Comparison of ENCODE assay signal across 12 cellular contexts in the genomic region with DNA sequence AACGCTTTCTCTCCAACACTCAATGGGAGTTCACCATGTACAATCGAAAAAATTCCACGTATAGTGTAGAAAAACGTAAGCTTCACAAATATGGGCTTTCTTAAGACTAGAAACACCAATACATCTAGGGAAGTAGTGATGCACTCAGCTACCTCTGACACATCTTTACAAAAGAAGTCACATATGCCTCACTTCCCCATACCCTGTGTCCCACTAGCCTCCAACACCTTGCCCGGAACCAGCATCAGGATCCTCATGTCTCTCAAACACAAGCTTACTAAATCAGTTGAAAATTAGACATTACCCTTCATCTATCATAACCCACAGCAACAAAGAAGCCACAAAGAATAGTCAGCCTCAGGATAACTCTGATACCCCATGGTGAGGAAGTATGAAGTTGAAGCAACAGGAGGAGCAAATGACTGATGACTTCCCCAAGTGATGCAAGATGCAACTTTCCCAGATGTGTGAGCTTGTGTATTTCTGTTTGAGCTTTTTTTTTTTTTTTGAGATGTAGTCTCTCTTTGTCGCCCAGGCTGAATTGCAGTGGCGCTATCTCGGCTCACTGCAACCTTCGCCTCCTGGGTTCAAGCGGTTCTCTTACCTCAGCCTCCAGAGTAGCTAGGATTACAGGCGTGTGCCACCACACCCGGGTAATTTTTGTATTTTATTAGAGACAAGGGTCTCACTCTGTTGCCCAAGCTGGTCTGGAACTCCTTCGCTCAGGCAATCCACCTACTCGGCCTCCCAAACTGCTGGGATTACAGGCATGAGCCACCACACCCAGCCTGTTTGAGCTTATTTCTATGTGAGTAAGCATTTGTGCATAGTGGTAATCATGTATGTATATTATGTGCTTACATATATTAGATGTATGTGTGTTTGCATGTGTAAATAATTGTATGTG. TPM values are rescaled to one million over a fixed set of nuclear protein-coding genes. Genes with fewer than 3 reads are reported as not detected.
DNase-seq lines count a peak whose midpoint lies in the region; ATAC-seq and TF ChIP-seq lines count a peak whose summit lies in the region.
"Had no signal": no experiment of that assay in that cellular context is flagged by ENCODE, and none has a peak within 500 bp of the region (broad histone marks: within the 10 kb centered on the region; RNA-seq: fewer than 3 reads in every experiment).

No MANE protein-coding gene starts in this region.

- no peak overlapping the region for H3K4me2 ChIP-seq in fibroblast of lung (ENCODE audit: extremely low read depth, insufficient read depth, low read length)
- H3K4me2 ChIP-seq: BLaER1 had no signal

- no peak for ATAC-seq in left ventricle myocardium superior
- no peak for ATAC-seq in GM18858 (IDR thresholded peaks at IDR 0.05; ENCODE audit: unreplicated experiment)
- ATAC-seq: stimulated activated memory B cell treated with anti-CD40 and anti-IgM and Interleukin-4, amounts not matched to agents 10 μg/mL and 1 μg/mL and 100 μg/mL, for 72 hours had no signal

- peaks cover 3% of the 10 kb centered on the region for H3K9me3 Mint-ChIP-seq in type B pancreatic cell
- H3K9me3 Mint-ChIP-seq: stimulated activated memory B cell treated with anti-CD40 and anti-IgM and Interleukin-4, amounts not matched to agents 10 μg/mL and 1 μg/mL and 100 μg/mL, for 72 hours had no signal

- no peak overlapping the region for H2AFZ ChIP-seq in fibroblast of lung (ENCODE audit: low read length)

- intact Hi-C loops in cardiac septum (cut with DNase I) = no loop called here
- intact Hi-C loops in left ventricle myocardium superior (cut with micrococcal nuclease) = no loop called here

- no peak overlapping the region for H3K27ac ChIP-seq in fibroblast of lung (ENCODE audit: insufficient read depth, low read length)
- H3K27ac ChIP-seq: BLaER1 had no signal

- DNase-seq in cardiac septum (ENCODE audit: low spot score) = peak; percentile 60
- no peak for DNase-seq in left ventricle myocardium superior
- DNase-seq in NOMO-1 treated with dmso at 0.1 percent for 144 hours (lab: John Stamatoyannopoulos, UW; ENCODE audit: unreplicated experiment) = peak; percentile 85
- DNase-seq in fibroblast of lung (ENCODE audit: low read depth in 2 of 2) = peak; percentile 43 to 51
- DNase-seq in type B pancreatic cell (ENCODE audit: extremely low spot score, unreplicated experiment) = peak; percentile 16
- DNase-seq in NCI-H1417 treated with DMSO at 0.1 percent for 48 hours (lab: John Stamatoyannopoulos, UW) = no peak
- no peak for DNase-seq in anterior cingulate cortex (lab: John Stamatoyannopoulos, UW)
- DNase-seq: NCI-H524; stimulated activated CD4-positive, alpha-beta T cell treated with anti-CD3 and anti-CD28 coated beads, Interleukin-12 subunit alpha, Interleukin-12 subunit beta, amount 100 ng/mL, for 4 hours had no signal

- no peaks in the 10 kb centered on the region for H3K27me3 Mint-ChIP-seq in type B pancreatic cell
- H3K27me3 Mint-ChIP-seq: stimulated activated memory B cell treated with anti-CD40 and anti-IgM and Interleukin-4, amounts not matched to agents 10 μg/mL and 1 μg/mL and 100 μg/mL, for 72 hours had no signal

- H3K4me1 ChIP-seq in fibroblast of lung (ENCODE audit: control insufficient read depth, extremely low read depth, insufficient read depth, low read length) = no peaks in the 10 kb centered on the region

- H3K36me3 Mint-ChIP-seq in type B pancreatic cell = peaks cover 13% of the 10 kb centered on the region
- H3K36me3 Mint-ChIP-seq: stimulated activated memory B cell treated with anti-CD40 and anti-IgM and Interleukin-4, amounts not matched to agents 10 μg/mL and 1 μg/mL and 100 μg/mL, for 72 hours had no signal

- no peaks in the 10 kb centered on the region for H3K79me2 ChIP-seq in fibroblast of lung (ENCODE audit: control insufficient read depth, insufficient read depth, low read length)

- H3K4me3 ChIP-seq in fibroblast of lung (replicated peaks in 1 of 4; ENCODE audit: control extremely low read depth in 1 of 4, insufficient read depth in 1 of 4, low read depth in 3 of 4, low read length in 4 of 4) = no peak overlapping the region
- H3K4me3 ChIP-seq: BLaER1 had no signal

- H3K9ac ChIP-seq in fibroblast of lung (ENCODE audit: insufficient read depth, low read length) = no peak overlapping the region
- H3K9ac ChIP-seq: BLaER1 had no signal

- H3K27ac Mint-ChIP-seq in type B pancreatic cell = no peak overlapping the region
- H3K27ac Mint-ChIP-seq: stimulated activated memory B cell treated with anti-CD40 and anti-IgM and Interleukin-4, amounts not matched to agents 10 μg/mL and 1 μg/mL and 100 μg/mL, for 72 hours had no signal

- peaks cover 15% of the 10 kb centered on the region for H3K4me1 Mint-ChIP-seq in type B pancreatic cell (ENCODE audit: unreplicated experiment)

- H3K4me3 Mint-ChIP-seq in type B pancreatic cell = no peak overlapping the region
- H3K4me3 Mint-ChIP-seq: stimulated activated memory B cell treated with anti-CD40 and anti-IgM and Interleukin-4, amounts not matched to agents 10 μg/mL and 1 μg/mL and 100 μg/mL, for 72 hours had no signal

- no peaks in the 10 kb centered on the region for H3K36me3 ChIP-seq in fibroblast of lung (ENCODE audit: control insufficient read depth, insufficient read depth, low read length)

- no peaks in the 10 kb centered on the region for H3K9me3 ChIP-seq in fibroblast of lung (ENCODE audit: control insufficient read depth, insufficient read depth, low read depth, low read length)
- H3K9me3 ChIP-seq: BLaER1 had no signal

- no peak for TF ChIP-seq CTCF in fibroblast of lung (conservative IDR thresholded peaks at IDR 0.05 in 1 of 2, IDR thresholded peaks at IDR 0.05 in 1 of 2; ENCODE audit: low read depth in 1 of 2, low read length in 2 of 2)
- no peak for TF ChIP-seq CTCF in type B pancreatic cell (conservative IDR thresholded peaks at IDR 0.05)

- H4K20me1 ChIP-seq in fibroblast of lung (ENCODE audit: control insufficient read depth, extremely low read depth, insufficient read depth, low read length) = no peaks in the 10 kb centered on the region
- H4K20me1 ChIP-seq: BLaER1 had no signal

- no peaks in the 10 kb centered on the region for H3K27me3 ChIP-seq in fibroblast of lung (ENCODE audit: control insufficient read depth, insufficient read depth, low read length)
- H3K27me3 ChIP-seq: BLaER1 had no signal

RNA-seq across cellular contexts. Expression of a gene that starts 8.5 kb away (rescaled TPM):
- total RNA-seq in cardiac septum (132 TPM), left ventricle myocardium superior (121 TPM), fibroblast of lung (124 and 235 TPM in 2 replicates), type B pancreatic cell (ENCODE audit: low replicate concordance) (38.7 and 76.0 TPM in 2 replicates)
- polyA plus RNA-seq in fibroblast of lung = 125 and 128 TPM in 2 replicates
- 67.3 and 73.6 TPM in 2 replicates for polyA plus RNA-seq in fibroblast of lung (2012)
- polyA minus RNA-seq in fibroblast of lung (ENCODE audit: low replicate concordance) = 463 and 535 TPM in 2 replicates

RNA-seq across cellular contexts. Expression of a gene that starts 40.7 kb away (rescaled TPM):
- 18.2 TPM for total RNA-seq in cardiac septum
- 25.5 TPM for total RNA-seq in left ventricle myocardium superior
- 48.8 and 59.1 TPM in 2 replicates for total RNA-seq in fibroblast of lung
- polyA plus RNA-seq in fibroblast of lung = 27.2 and 43.7 TPM in 2 replicates
- polyA plus RNA-seq in fibroblast of lung (2012) = 19.4 and 28.8 TPM in 2 replicates
- 9.9 and 15.8 TPM in 2 replicates for polyA minus RNA-seq in fibroblast of lung (ENCODE audit: low replicate concordance)
- 46.5 and 49.6 TPM in 2 replicates for total RNA-seq in type B pancreatic cell (ENCODE audit: low replicate concordance)

Comparison
In these comparisons a context has a peak if more than half of its experiments do, and no peak if none do; other contexts are left out.
1. DNase-seq: peak in cardiac septum (single experiment), NOMO-1 treated with dmso at 0.1 percent for 144 hours (single experiment), fibroblast of lung (2 of 2) and type B pancreatic cell (single experiment); none in left ventricle myocardium superior (single experiment), NCI-H1417 treated with DMSO at 0.1 percent for 48 hours (single experiment) and anterior cingulate cortex (0 of 58).